1 cellular context compared by ENCODE assay signal in the genomic region with DNA sequence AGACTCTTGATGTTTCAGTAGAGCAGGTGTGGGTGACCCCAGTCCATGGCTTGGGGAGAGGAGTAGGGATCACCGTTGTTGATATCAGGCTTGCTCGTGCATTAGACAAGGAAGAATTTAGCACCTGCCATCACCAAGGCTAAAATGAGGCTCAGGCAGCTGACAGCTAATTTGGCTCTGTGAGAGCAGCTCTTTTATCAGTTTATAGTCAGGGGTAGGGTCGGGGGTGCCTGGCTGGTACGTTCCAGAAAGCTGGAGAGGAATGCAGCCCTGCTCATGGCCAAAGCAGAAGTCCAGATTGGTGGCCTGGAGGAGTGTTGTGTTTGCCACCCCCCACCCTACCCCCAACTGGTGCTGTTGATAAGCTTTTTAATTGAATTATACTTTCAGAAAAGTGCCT. TPM values are rescaled to one million over a fixed set of nuclear protein-coding genes. Genes with fewer than 3 reads are reported as not detected.
"Had no signal": no experiment of that assay in that cellular context is flagged by ENCODE, and none has a peak within 500 bp of the region (broad histone marks: within the 10 kb centered on the region; RNA-seq: fewer than 3 reads in every experiment).

No MANE protein-coding gene starts in this region.

RNA-seq across cellular contexts. Expression of gene ABCC6, which starts 17.4 kb away (rescaled TPM):
- polyA plus RNA-seq: keratinocyte had no signal
